In the genomic region with DNA sequence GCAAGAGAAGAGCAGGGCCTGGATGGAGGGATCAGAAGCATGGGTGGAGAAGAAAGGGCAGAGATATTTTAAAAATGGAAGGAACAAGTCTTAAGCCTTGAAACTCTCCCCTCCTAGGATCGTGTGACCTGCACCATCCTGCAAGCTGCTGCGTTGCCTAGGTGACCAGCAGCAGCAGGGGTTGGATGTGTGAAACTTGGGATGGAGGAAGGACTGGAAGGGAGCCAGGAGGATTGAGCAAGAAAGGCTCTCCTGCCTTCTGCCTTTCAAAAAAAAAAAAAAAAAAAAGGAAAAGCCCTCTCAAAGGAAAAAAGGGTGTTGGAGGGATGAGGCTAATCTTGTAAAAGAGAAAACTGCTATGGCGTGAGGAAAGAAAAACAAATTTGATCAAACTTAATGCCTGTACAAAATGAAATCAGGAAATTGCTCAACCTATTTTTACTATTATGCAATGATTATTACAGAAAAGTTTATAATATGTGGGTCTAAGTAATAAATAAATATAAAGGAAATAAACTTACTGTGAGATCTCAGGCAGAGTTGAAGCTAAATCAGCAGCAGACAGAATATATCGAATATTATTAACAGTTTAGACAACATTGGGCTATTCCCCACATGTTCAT, we compare ENCODE assay signal across 11 cellular contexts.
DNase-seq lines count a peak whose midpoint lies in the region; ATAC-seq and TF ChIP-seq lines count a peak whose summit lies in the region.
"Had no signal": no experiment of that assay in that cellular context is flagged by ENCODE, and none has a peak within 500 bp of the region (broad histone marks: within the 10 kb centered on the region; RNA-seq: fewer than 3 reads in every experiment).

No MANE protein-coding gene starts in this region.

- WGBS in aorta, 2 donors, result 79 to 82% methylated on average over 4 of the region's 4 CpGs

- H3K27me3 ChIP-seq in left lung (no peaks in the 10 kb centered on the region), aorta (ENCODE audit: control insufficient read depth in 1 of 2, insufficient read depth in 2 of 2, low read length in 1 of 2) (no peaks in the 10 kb centered on the region)
- no peaks in the 10 kb centered on the region for H3K27me3 ChIP-seq in CD4-positive, alpha-beta T cell (ENCODE audit: control insufficient read depth, insufficient read depth, low read length)

- ATAC-seq in Right ventricle myocardium inferior (peak; percentile 92), left lung (peak; percentile 61), aorta (ENCODE audit: low FRiP score) (peak; percentile 76)
- ATAC-seq in CD4-positive, alpha-beta T cell (ENCODE audit: poor library complexity), result no peak

- H3K36me3 ChIP-seq in left lung (no peaks in the 10 kb centered on the region), aorta (ENCODE audit: control insufficient read depth in 1 of 2, insufficient read depth in 2 of 2, low read length in 1 of 2) (no peaks in the 10 kb centered on the region)

- H3K4me1 ChIP-seq in left lung, result no peaks in the 10 kb centered on the region
- no peaks in the 10 kb centered on the region for H3K4me1 ChIP-seq in aorta (ENCODE audit: control insufficient read depth in 1 of 2, insufficient read depth in 2 of 2, low read length in 2 of 2)

- no peaks in the 10 kb centered on the region for H3K4me1 Mint-ChIP-seq in CD4-positive, alpha-beta T cell (ENCODE audit: low read depth)

- POLR2A ChIA-PET in CD4-positive, alpha-beta T cell (lab: Charles Lee), result no interaction called here

- H3K4me3 ChIP-seq in left lung, result no peak overlapping the region
- no peak overlapping the region for H3K4me3 ChIP-seq in aorta (ENCODE audit: low read length in 2 of 2)

- no peaks in the 10 kb centered on the region for H3K27me3 Mint-ChIP-seq in CD4-positive, alpha-beta T cell
- H3K27me3 Mint-ChIP-seq: stimulated activated naive CD8-positive, alpha-beta T cell treated with anti-CD3 and anti-CD28 coated beads, Interleukin-15, Interleukin-2, amounts not matched to agents 100 ng/mL and 50 ng/mL, for 24 hours had no signal

- intact Hi-C loops in Right ventricle myocardium inferior (cut with DNase I), result no loop called here
- intact Hi-C loops in cardiac septum (cut with DNase I), result no loop called here
- intact Hi-C loops in left lung (cut with DNase I), result no loop called here
- intact Hi-C loops in aorta (cut with DNase I), result no loop called here
- intact Hi-C loops in CD4-positive, alpha-beta T cell (cut with DNase I, micrococcal nuclease), result no loop called here

- TF ChIP-seq CTCF in left lung (IDR thresholded peaks at IDR 0.05), result no peak
- no peak for TF ChIP-seq CTCF in CD4-positive, alpha-beta T cell (IDR thresholded peaks at IDR 0.05)

- H3K9me3 ChIP-seq in left lung (no peaks in the 10 kb centered on the region), aorta (ENCODE audit: control insufficient read depth, low read length) (no peaks in the 10 kb centered on the region)
- H3K9me3 ChIP-seq in CD4-positive, alpha-beta T cell (ENCODE audit: control insufficient read depth, low read length), result no peaks in the 10 kb centered on the region

- no peak overlapping the region for H3K27ac Mint-ChIP-seq in CD4-positive, alpha-beta T cell
- H3K27ac Mint-ChIP-seq: stimulated activated naive CD8-positive, alpha-beta T cell treated with anti-CD3 and anti-CD28 coated beads, Interleukin-15, Interleukin-2, amounts not matched to agents 100 ng/mL and 50 ng/mL, for 24 hours had no signal

- no peaks in the 10 kb centered on the region for H3K9me3 Mint-ChIP-seq in CD4-positive, alpha-beta T cell
- H3K9me3 Mint-ChIP-seq: stimulated activated naive CD8-positive, alpha-beta T cell treated with anti-CD3 and anti-CD28 coated beads, Interleukin-15, Interleukin-2, amounts not matched to agents 100 ng/mL and 50 ng/mL, for 24 hours had no signal

- no peak overlapping the region for H3K4me3 Mint-ChIP-seq in CD4-positive, alpha-beta T cell
- H3K4me3 Mint-ChIP-seq: stimulated activated naive CD8-positive, alpha-beta T cell treated with anti-CD3 and anti-CD28 coated beads, Interleukin-15, Interleukin-2, amounts not matched to agents 100 ng/mL and 50 ng/mL, for 24 hours had no signal

- H3K36me3 Mint-ChIP-seq in CD4-positive, alpha-beta T cell (ENCODE audit: low read depth), result no peaks in the 10 kb centered on the region

- peak; percentile 73 for DNase-seq in Right ventricle myocardium inferior (ENCODE audit: missing footprints)
- no peak for DNase-seq in cardiac septum (ENCODE audit: low spot score)
- DNase-seq in brain pericyte (ENCODE audit: low read depth, low spot score), result peak; percentile 77
- no peak for DNase-seq in left lung
- peak; percentile 50 to 63 for DNase-seq in aorta
- no peak for DNase-seq in stimulated activated naive CD4-positive, alpha-beta T cell treated with Interleukin-2 at 50 U/mL for 16 hours (lab: John Stamatoyannopoulos, UW)
- no peak for DNase-seq in CD4-positive, alpha-beta T cell
- DNase-seq in NCI-H2029 (lab: John Stamatoyannopoulos, UW), result no peak
- DNase-seq: activated effector memory CD4-positive, alpha-beta T cell treated with anti-CD3 and anti-CD28 coated beads, Interleukin-2, amount 50 U/mL, for 16 hours had no signal

- CTCF ChIA-PET in CD4-positive, alpha-beta T cell (lab: Charles Lee), result interaction anchor here (0.7 kb wide), 1 partner anchor 77 kb away, joined by 3 read pairs; no protein-coding TSS in a partner anchor

- H3K27ac ChIP-seq in left lung (no peak overlapping the region), aorta (ENCODE audit: low read depth in 1 of 2, low read length in 2 of 2) (no peak overlapping the region)
- no peak overlapping the region for H3K27ac ChIP-seq in CD4-positive, alpha-beta T cell (ENCODE audit: low read depth, low read length)
- H3K27ac ChIP-seq: C4-2B had no signal

Comparison
In these comparisons a context has a peak if more than half of its experiments do, and no peak if none do; other contexts are left out.
1. DNase-seq: peak in Right ventricle myocardium inferior (single experiment), brain pericyte (single experiment) and aorta (2 of 2); none in cardiac septum (single experiment), left lung (0 of 2), stimulated activated naive CD4-positive, alpha-beta T cell treated with Interleukin-2 at 50 U/mL for 16 hours (single experiment), CD4-positive, alpha-beta T cell (0 of 10) and NCI-H2029 (single experiment).